Comparison of ENCODE assay signal across 17 cellular contexts in genomic region chr2:96140941-96141623, GRCh38. TPM values are rescaled to one million over a fixed set of nuclear protein-coding genes. Genes with fewer than 3 reads are reported as not detected.
A peak's percentile ranks its signal among the peaks of the same experiment; 100 is the strongest.
DNase-seq lines count a peak whose midpoint lies in the region; ATAC-seq and TF ChIP-seq lines count a peak whose summit lies in the region.
"Had no signal": no experiment of that assay in that cellular context is flagged by ENCODE, and none has a peak within 500 bp of the region (broad histone marks: within the 10 kb centered on the region; RNA-seq: fewer than 3 reads in every experiment).

No MANE protein-coding gene starts in this region.

- ATAC-seq in stimulated activated naive CD8-positive, alpha-beta T cell treated with anti-CD3 and anti-CD28 coated beads, Interleukin-15, Interleukin-2, amounts not matched to agents 100 U/mL and 50 U/mL, for 24 hours = no peak
- no peak for ATAC-seq in GM18511 (IDR thresholded peaks at IDR 0.05; ENCODE audit: unreplicated experiment)
- ATAC-seq: SK-N-SH treated with all-trans-retinoic acid at 6 μM for 48 hours had no signal

- H3K27ac Mint-ChIP-seq in stimulated activated naive CD8-positive, alpha-beta T cell treated with anti-CD3 and anti-CD28 coated beads, Interleukin-15, Interleukin-2, amounts not matched to agents 100 ng/mL and 50 ng/mL, for 24 hours = peak overlapping the region; percentile 31
- H3K27ac Mint-ChIP-seq in chondrocyte (ENCODE audit: unreplicated experiment) = no peak overlapping the region
- H3K27ac Mint-ChIP-seq: dendritic cell treated with granulocyte-macrophage colony-stimulating factor and Interleukin-4, amounts not matched to agents 40 ng/mL and 50 ng/mL, for 4 days; nephron progenitor cell had no signal

- H3K27me3 Mint-ChIP-seq in stimulated activated naive CD8-positive, alpha-beta T cell treated with anti-CD3 and anti-CD28 coated beads, Interleukin-15, Interleukin-2, amounts not matched to agents 100 ng/mL and 50 ng/mL, for 24 hours = no peaks in the 10 kb centered on the region
- H3K27me3 Mint-ChIP-seq in chondrocyte (ENCODE audit: low read depth) = peaks cover 10% of the 10 kb centered on the region

- H3K4me1 Mint-ChIP-seq in stimulated activated naive CD8-positive, alpha-beta T cell treated with anti-CD3 and anti-CD28 coated beads, Interleukin-15, Interleukin-2, amounts not matched to agents 100 ng/mL and 50 ng/mL, for 24 hours (ENCODE audit: low read depth) = peaks cover 51% of the 10 kb centered on the region
- H3K4me1 Mint-ChIP-seq in chondrocyte (ENCODE audit: low read depth) = peaks cover 7% of the 10 kb centered on the region

- H3K36me3 Mint-ChIP-seq in stimulated activated naive CD8-positive, alpha-beta T cell treated with anti-CD3 and anti-CD28 coated beads, Interleukin-15, Interleukin-2, amounts not matched to agents 100 ng/mL and 50 ng/mL, for 24 hours (ENCODE audit: low read depth) = peaks cover 27% of the 10 kb centered on the region
- no peaks in the 10 kb centered on the region for H3K36me3 Mint-ChIP-seq in chondrocyte (ENCODE audit: low read depth)

- DNase-seq in SIG-M5 treated with dmso at 0.1 percent for 504 hours (lab: John Stamatoyannopoulos, UW; ENCODE audit: unreplicated experiment) = peak; percentile 25
- DNase-seq in SIG-M5 (lab: John Stamatoyannopoulos, UW) = no peak
- DNase-seq in stimulated activated naive CD8-positive, alpha-beta T cell treated with anti-CD3 and anti-CD28 coated beads, Interleukin-15, Interleukin-2, amounts not matched to agents 100 U/mL and 50 U/mL, for 24 hours = no peak
- peak; percentile 41 for DNase-seq in chondrocyte (ENCODE audit: low spot score)
- DNase-seq in ACHN = no peak
- no peak for DNase-seq in NCI-H226
- DNase-seq: CD4-positive, CD25-positive, alpha-beta regulatory T cell; erythroblast; NCI-H2081 treated with DMSO at 0.1 percent for 48 hours; NCI-H69; nephron progenitor cell had no signal

- in situ Hi-C loops in ACHN (cut with HindIII; ENCODE audit: low pct_ligation_motif_present, low pct_unique_long_range_greater_than_20kb, low sequenced_read_pairs) = no loop called here

- no peak for TF ChIP-seq CTCF in chondrocyte (IDR thresholded peaks at IDR 0.05)

- peak overlapping the region; percentile 96 for H3K4me3 Mint-ChIP-seq in stimulated activated naive CD8-positive, alpha-beta T cell treated with anti-CD3 and anti-CD28 coated beads, Interleukin-15, Interleukin-2, amounts not matched to agents 100 ng/mL and 50 ng/mL, for 24 hours
- no peak overlapping the region for H3K4me3 Mint-ChIP-seq in chondrocyte (ENCODE audit: unreplicated experiment)
- H3K4me3 Mint-ChIP-seq: dendritic cell treated with granulocyte-macrophage colony-stimulating factor and Interleukin-4, amounts not matched to agents 40 ng/mL and 50 ng/mL, for 4 days; nephron progenitor cell had no signal

- H3K9me3 Mint-ChIP-seq in stimulated activated naive CD8-positive, alpha-beta T cell treated with anti-CD3 and anti-CD28 coated beads, Interleukin-15, Interleukin-2, amounts not matched to agents 100 ng/mL and 50 ng/mL, for 24 hours = no peaks in the 10 kb centered on the region
- no peaks in the 10 kb centered on the region for H3K9me3 Mint-ChIP-seq in chondrocyte (ENCODE audit: low read depth)
- H3K9me3 Mint-ChIP-seq: dendritic cell treated with granulocyte-macrophage colony-stimulating factor and Interleukin-4, amounts not matched to agents 40 ng/mL and 50 ng/mL, for 4 days; nephron progenitor cell had no signal

RNA-seq across cellular contexts. Expression of gene ASTL, which starts 2.8 kb away (rescaled TPM):
- not detected in 3 replicates for total RNA-seq in chondrocyte
- total RNA-seq: lung microvascular endothelial cell, pulmonary artery endothelial cell had no signal

RNA-seq across cellular contexts. Expression of gene DUSP2, which starts 4.2 kb away (rescaled TPM):
- 0.31 to 1.3 TPM (median 1.1 TPM) in 3 replicates for total RNA-seq in chondrocyte

RNA-seq across cellular contexts. Expression of gene ADRA2B, which starts 24.7 kb away (rescaled TPM):
- total RNA-seq in chondrocyte = 0.07 TPM in 1 of 3 replicates, not detected in the others
- total RNA-seq: lung microvascular endothelial cell, pulmonary artery endothelial cell had no signal

Comparison
In these comparisons a context has a peak if more than half of its experiments do, and no peak if none do; other contexts are left out.
1. DNase-seq: peak in SIG-M5 treated with dmso at 0.1 percent for 504 hours (single experiment) and chondrocyte (single experiment); none in SIG-M5 (single experiment), stimulated activated naive CD8-positive, alpha-beta T cell treated with anti-CD3 and anti-CD28 coated beads, Interleukin-15, Interleukin-2, amounts not matched to agents 100 U/mL and 50 U/mL, for 24 hours (single experiment), ACHN (single experiment) and NCI-H226 (single experiment).